14 cellular contexts compared by ENCODE assay signal in the genomic region with DNA sequence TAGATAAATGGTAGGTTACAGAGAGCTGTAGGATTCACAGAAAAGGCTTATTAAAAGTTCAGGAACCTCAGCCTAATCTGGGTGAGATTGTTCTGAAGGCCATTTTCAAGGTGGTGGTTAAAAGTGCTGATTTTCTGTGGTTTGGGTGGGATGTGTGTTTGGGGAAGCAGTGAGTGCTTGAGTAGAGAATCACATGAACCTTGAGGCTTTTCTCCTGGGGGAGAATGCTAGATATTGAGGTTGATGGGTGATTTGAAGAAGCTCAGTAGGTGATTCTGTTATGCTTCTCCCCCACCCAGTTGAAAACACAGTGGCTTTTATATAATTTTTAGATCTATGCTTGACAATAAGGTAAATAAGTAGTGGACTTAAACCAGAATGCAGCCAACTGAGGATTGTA. TPM values are rescaled to one million over a fixed set of nuclear protein-coding genes. Genes with fewer than 3 reads are reported as not detected.
DNase-seq lines count a peak whose midpoint lies in the region; ATAC-seq and TF ChIP-seq lines count a peak whose summit lies in the region.
"Had no signal": no experiment of that assay in that cellular context is flagged by ENCODE, and none has a peak within 500 bp of the region (broad histone marks: within the 10 kb centered on the region; RNA-seq: fewer than 3 reads in every experiment).

No MANE protein-coding gene starts in this region.

- H3K36me3 Mint-ChIP-seq in MCF 10A (ENCODE audit: insufficient read depth, unreplicated experiment): no peaks in the 10 kb centered on the region
- peaks cover 5% of the 10 kb centered on the region for H3K36me3 Mint-ChIP-seq in central memory CD8-positive, alpha-beta T cell (ENCODE audit: insufficient read depth)
- peaks cover 10% of the 10 kb centered on the region for H3K36me3 Mint-ChIP-seq in CD8-positive, alpha-beta T cell
- H3K36me3 Mint-ChIP-seq in CD14-positive monocyte: peaks cover 41 to 51% of the 10 kb centered on the region in 2 donors

- H3K9ac ChIP-seq in mammary epithelial cell (ENCODE audit: insufficient read depth, low read length): no peak overlapping the region
- no peak overlapping the region for H3K9ac ChIP-seq in KMS-11

- H3K36me3 ChIP-seq in mammary epithelial cell (ENCODE audit: insufficient read depth, low read length) (no peaks in the 10 kb centered on the region), KMS-11 (ENCODE audit: insufficient read depth) (no peaks in the 10 kb centered on the region)
- no peaks in the 10 kb centered on the region for H3K36me3 ChIP-seq in CD8-positive, alpha-beta T cell (ENCODE audit: insufficient read depth, low read length)

- H3K4me3 Mint-ChIP-seq in MCF 10A (ENCODE audit: unreplicated experiment): no peak overlapping the region
- H3K4me3 Mint-ChIP-seq in central memory CD8-positive, alpha-beta T cell: no peak overlapping the region
- no peak overlapping the region for H3K4me3 Mint-ChIP-seq in CD8-positive, alpha-beta T cell
- H3K4me3 Mint-ChIP-seq in CD14-positive monocyte: no peak overlapping the region

- TF ChIP-seq CTCF in MCF 10A (IDR thresholded peaks at IDR 0.05; ENCODE audit: unreplicated experiment): no peak
- TF ChIP-seq CTCF in mammary epithelial cell (conservative IDR thresholded peaks at IDR 0.05 in 1 of 2, IDR thresholded peaks at IDR 0.05 in 1 of 2; ENCODE audit: extremely low read depth in 1 of 2, insufficient read depth in 1 of 2, low read depth in 1 of 2, low read length in 2 of 2): no peak
- no peak for TF ChIP-seq CTCF in KMS-11 (conservative IDR thresholded peaks at IDR 0.05; ENCODE audit: low read depth, low read length)
- TF ChIP-seq CTCF in CD8-positive, alpha-beta T cell (IDR thresholded peaks at IDR 0.05): no peak
- TF ChIP-seq CTCF in CD14-positive monocyte (IDR thresholded peaks at IDR 0.05): no peak

- H3K27ac Mint-ChIP-seq in MCF 10A (ENCODE audit: low read depth, unreplicated experiment) (peak overlapping the region; percentile 13), CD14-positive monocyte (peak overlapping the region in 2 of 7 donors; percentile 17 to 39)
- peak overlapping the region; percentile 54 for H3K27ac Mint-ChIP-seq in central memory CD8-positive, alpha-beta T cell (ENCODE audit: low read depth)
- no peak overlapping the region for H3K27ac Mint-ChIP-seq in CD8-positive, alpha-beta T cell

- in situ Hi-C loops in mammary epithelial cell (cut with MboI; ENCODE audit: low sequenced_read_pairs in 2 of 2): no loop called here

- H4K20me1 ChIP-seq in mammary epithelial cell (ENCODE audit: insufficient read depth, low read length): no peaks in the 10 kb centered on the region
- H4K20me1 ChIP-seq in KMS-11 (ENCODE audit: insufficient read depth): no peaks in the 10 kb centered on the region

- H3K9me3 Mint-ChIP-seq in MCF 10A (ENCODE audit: unreplicated experiment) (no peaks in the 10 kb centered on the region), CD14-positive monocyte (peaks cover 0 to 2% (median 0%) of the 10 kb centered on the region in 7 donors)
- H3K9me3 Mint-ChIP-seq in central memory CD8-positive, alpha-beta T cell: no peaks in the 10 kb centered on the region
- H3K9me3 Mint-ChIP-seq in CD8-positive, alpha-beta T cell: no peaks in the 10 kb centered on the region
- H3K9me3 Mint-ChIP-seq: IgD-negative memory B cell had no signal

- H3K4me1 ChIP-seq in mammary epithelial cell (ENCODE audit: insufficient read depth, low read length): peaks cover 9% of the 10 kb centered on the region
- peaks cover 52% of the 10 kb centered on the region for H3K4me1 ChIP-seq in KMS-11 (ENCODE audit: low read depth, poor library complexity, severe bottlenecking)
- H3K4me1 ChIP-seq in CD8-positive, alpha-beta T cell (ENCODE audit: insufficient read depth, low read length): peaks cover 33% of the 10 kb centered on the region

- H2AFZ ChIP-seq in mammary epithelial cell (ENCODE audit: low read depth, low read length) (no peak overlapping the region), KMS-11 (ENCODE audit: low read depth) (no peak overlapping the region)

- no peaks in the 10 kb centered on the region for H3K9me3 ChIP-seq in mammary epithelial cell (replicated peaks; ENCODE audit: insufficient read depth, low read length)
- no peaks in the 10 kb centered on the region for H3K9me3 ChIP-seq in CD8-positive, alpha-beta T cell (ENCODE audit: low read length)

- ATAC-seq in central memory CD8-positive, alpha-beta T cell (replicated peaks; ENCODE audit: extremely low read depth, poor library complexity, severe bottlenecking): no peak
- ATAC-seq in CD8-positive, alpha-beta T cell: no peak
- no peak for ATAC-seq in SK-N-SH treated with all-trans-retinoic acid at 6 μM for 48 hours
- ATAC-seq: foreskin keratinocyte had no signal

- H3K4me1 Mint-ChIP-seq in MCF 10A (ENCODE audit: insufficient read depth, unreplicated experiment) (peaks cover 23% of the 10 kb centered on the region), CD14-positive monocyte (peaks cover 66% of the 10 kb centered on the region)
- peaks cover 65% of the 10 kb centered on the region for H3K4me1 Mint-ChIP-seq in central memory CD8-positive, alpha-beta T cell
- peaks cover 69% of the 10 kb centered on the region for H3K4me1 Mint-ChIP-seq in CD8-positive, alpha-beta T cell (ENCODE audit: low read depth)

- intact Hi-C loops in MCF 10A (cut with micrococcal nuclease): no loop called here
- intact Hi-C loops in mammary epithelial cell (cut with micrococcal nuclease): loop anchor here (10.0 kb wide), 2 partner anchors 317 to 527 kb away; no protein-coding TSS in a partner anchor
- intact Hi-C loops in CD8-positive, alpha-beta T cell (cut with DNase I, micrococcal nuclease): loop anchor here in 1 of 2 experiments (10.0 kb wide), 1 partner anchor 413 kb away; no protein-coding TSS in a partner anchor
- intact Hi-C loops in CD14-positive monocyte (cut with micrococcal nuclease): loop anchor here in 1 of 2 donors (10.0 kb wide), 2 partner anchors 147 to 183 kb away; no protein-coding TSS in a partner anchor

- dilution Hi-C loops in mammary epithelial cell (cut with HindIII; ENCODE audit: low sequenced_read_pairs): no loop called here

- no peak overlapping the region for H3K4me3 ChIP-seq in mammary epithelial cell (replicated peaks in 1 of 3; ENCODE audit: insufficient read depth in 1 of 3, low read depth in 2 of 3, low read length in 3 of 3)
- no peak overlapping the region for H3K4me3 ChIP-seq in KMS-11 (IDR thresholded peaks at IDR 0.05; ENCODE audit: insufficient read depth, low read depth, low read length)
- no peak overlapping the region for H3K4me3 ChIP-seq in CD8-positive, alpha-beta T cell (ENCODE audit: low read depth, low read length)

- POLR2A ChIA-PET in MCF 10A (lab: Yijun Ruan, JAX): interaction anchor here (1.2 to 8.5 kb wide), 5 partner anchors 8 to 84 kb away, joined by 3 to 108 read pairs (median 5); no protein-coding TSS in a partner anchor
- POLR2A ChIA-PET in CD8-positive, alpha-beta T cell (lab: Charles Lee): no interaction called here

- DNase-seq in MCF 10A (ENCODE audit: unreplicated experiment): no peak
- DNase-seq in mammary epithelial cell: no peak
- DNase-seq in central memory CD8-positive, alpha-beta T cell (ENCODE audit: low spot score in 2 of 2): no peak
- DNase-seq in CD8-positive, alpha-beta T cell: no peak
- no peak for DNase-seq in kidney tubule cell (ENCODE audit: low spot score)
- DNase-seq in CD14-positive monocyte (ENCODE audit: low spot score): no peak
- DNase-seq: DMS79; effector CD8-positive, alpha-beta T cell; foreskin keratinocyte; NCI-H2081; SHP77 had no signal

- H3K27ac ChIP-seq in mammary epithelial cell (ENCODE audit: insufficient read depth, low read depth, low read length): no peak overlapping the region
- peak overlapping the region; percentile 45; the same call in 1 of the 2 replicates for H3K27ac ChIP-seq in KMS-11
- H3K27ac ChIP-seq in CD8-positive, alpha-beta T cell (ENCODE audit: low read depth, low read length): no peak overlapping the region
- H3K27ac ChIP-seq: foreskin keratinocyte had no signal

- H3K27me3 ChIP-seq in mammary epithelial cell (ENCODE audit: insufficient read depth, low read length) (no peaks in the 10 kb centered on the region), KMS-11 (ENCODE audit: insufficient read depth, low read depth) (no peaks in the 10 kb centered on the region)
- H3K27me3 ChIP-seq in CD8-positive, alpha-beta T cell (ENCODE audit: insufficient read depth, low read length): no peaks in the 10 kb centered on the region
- H3K27me3 ChIP-seq: foreskin keratinocyte had no signal

- H3K4me2 ChIP-seq in mammary epithelial cell (ENCODE audit: insufficient read depth, low read depth, low read length): no peak overlapping the region
- peak overlapping the region; percentile 89 for H3K4me2 ChIP-seq in KMS-11

- CTCF ChIA-PET in MCF 10A (lab: Yijun Ruan, JAX): interaction anchor here (1.1 to 2.0 kb wide), 2 partner anchors 76 to 190 kb away, joined by 3 to 4 read pairs; no protein-coding TSS in a partner anchor
- CTCF ChIA-PET in mammary epithelial cell (lab: Charles Lee; ENCODE audit: low non-redundant PET): no interaction called here
- CTCF ChIA-PET in CD8-positive, alpha-beta T cell (lab: Charles Lee): interaction anchor here (1.3 kb wide), 1 partner anchor 75 kb away, joined by 3 read pairs; no protein-coding TSS in a partner anchor

- H3K27me3 Mint-ChIP-seq in MCF 10A (ENCODE audit: insufficient read depth, unreplicated experiment) (no peaks in the 10 kb centered on the region), CD14-positive monocyte (ENCODE audit: low read depth in 3 of 3) (peaks cover 0 to 2% (median 0%) of the 10 kb centered on the region in 3 donors)
- no peaks in the 10 kb centered on the region for H3K27me3 Mint-ChIP-seq in central memory CD8-positive, alpha-beta T cell
- H3K27me3 Mint-ChIP-seq in CD8-positive, alpha-beta T cell (ENCODE audit: low read depth): no peaks in the 10 kb centered on the region
- H3K27me3 Mint-ChIP-seq: IgD-negative memory B cell had no signal

- BruUV-seq in MCF 10A (replicated peaks; lab: Mats Ljungman, UMichigan): no TSS peak
- BruUV-seq in mammary epithelial cell (replicated peaks; lab: Mats Ljungman, UMichigan): no TSS peak

- H3K79me2 ChIP-seq in mammary epithelial cell (ENCODE audit: insufficient read depth, low read length) (peaks cover 98% of the 10 kb centered on the region), KMS-11 (ENCODE audit: insufficient read depth, low read depth) (no peaks in the 10 kb centered on the region; the same call in 1 of the 2 replicates)

TF ChIP-seq in SK-N-SH treated with all-trans-retinoic acid at 6 μM for 48 hours, 23 proteins besides CTCF, POLR2A, EP300 and RAD21 (continues in another document):
- no peak for TF ChIP-seq ZNF70 (CRISPR knock-in tag; IDR thresholded peaks at IDR 0.05)
- no peak for TF ChIP-seq GLIS3 (CRISPR knock-in tag; IDR thresholded peaks at IDR 0.05)
- TF ChIP-seq ARNTL (CRISPR knock-in tag; IDR thresholded peaks at IDR 0.05; ENCODE audit: borderline replicate concordance, low read depth): no peak

RNA-seq across cellular contexts. Expression of a gene that starts 7.9 kb away (rescaled TPM):
- 58.1 and 69.7 TPM in 2 replicates for total RNA-seq in MCF 10A (2022)
- 100 to 1,000 TPM in 1 of 2 donors, 10 to 100 TPM in 1; 68.1 to 101 TPM for total RNA-seq in mammary epithelial cell
- polyA plus RNA-seq in mammary epithelial cell: 27.3 TPM
- polyA minus RNA-seq in mammary epithelial cell: 77.4 TPM
- total RNA-seq in CD8-positive, alpha-beta T cell: 10 to 100 TPM; 41.3 to 43.8 TPM
- polyA plus RNA-seq in CD14-positive monocyte: 10 to 100 TPM; 15.6 to 24.5 TPM
